ENCODE assay signal across 11 cellular contexts in genomic region chr12:65695077-65695865, GRCh38.
DNase-seq lines count a peak whose midpoint lies in the region; ATAC-seq and TF ChIP-seq lines count a peak whose summit lies in the region.
"Had no signal": no experiment of that assay in that cellular context is flagged by ENCODE, and none has a peak within 500 bp of the region (broad histone marks: within the 10 kb centered on the region; RNA-seq: fewer than 3 reads in every experiment).

No MANE protein-coding gene starts in this region.

- CTCF ChIA-PET in MCF 10A (lab: Yijun Ruan, JAX), result interaction anchor here (0.6 to 1.1 kb wide), 2 partner anchors 17 to 493 kb away, joined by 3 read pairs; no protein-coding TSS in a partner anchor
- CTCF ChIA-PET in Caco-2 (lab: Charles Lee), result no interaction called here

- H3K4me3 ChIP-seq in lung (no peak overlapping the region), Caco-2 (ENCODE audit: low read depth, low read length) (no peak overlapping the region)

- no peaks in the 10 kb centered on the region for H3K36me3 Mint-ChIP-seq in MCF 10A (ENCODE audit: insufficient read depth, unreplicated experiment)
- no peaks in the 10 kb centered on the region for H3K36me3 Mint-ChIP-seq in Caco-2 (ENCODE audit: insufficient read depth, unreplicated experiment)
- H3K36me3 Mint-ChIP-seq: memory B cell had no signal

- no peak overlapping the region for H3K27ac ChIP-seq in lung (ENCODE audit: low read depth in 1 of 2, low read length in 1 of 2)

- ATAC-seq in lung (ENCODE audit: insufficient read depth, low FRiP score) (peak; percentile 78), HG03571 (IDR thresholded peaks at IDR 0.05; ENCODE audit: unreplicated experiment) (no peak), GM18867 (IDR thresholded peaks at IDR 0.05; ENCODE audit: unreplicated experiment) (no peak), HG02840 (IDR thresholded peaks at IDR 0.05; ENCODE audit: low FRiP score, unreplicated experiment) (no peak)

- H3K27ac Mint-ChIP-seq in MCF 10A (ENCODE audit: low read depth, unreplicated experiment), result peak overlapping the region; percentile 70
- H3K27ac Mint-ChIP-seq in Caco-2 (ENCODE audit: unreplicated experiment), result no peak overlapping the region
- H3K27ac Mint-ChIP-seq: memory B cell had no signal

- POLR2A ChIA-PET in MCF 10A (lab: Yijun Ruan, JAX) (interaction anchor here (0.8 to 1.2 kb wide), 4 partner anchors 61 to 95 kb away, joined by 3 to 4 read pairs (median 4); no protein-coding TSS in a partner anchor), Caco-2 (lab: Charles Lee) (no interaction called here)

- no peak for TF ChIP-seq CTCF in MCF 10A (IDR thresholded peaks at IDR 0.05; ENCODE audit: unreplicated experiment)
- TF ChIP-seq CTCF in lung (IDR thresholded peaks at IDR 0.05; ENCODE audit: control extremely low read depth, extremely low read depth), result no peak
- no peak for TF ChIP-seq CTCF in Caco-2 (IDR thresholded peaks at IDR 0.05; ENCODE audit: insufficient read depth in 1 of 2, low read depth in 1 of 2, low read length in 1 of 2, severe bottlenecking in 1 of 2, unreplicated experiment in 1 of 2)

- H3K4me1 ChIP-seq in lung (ENCODE audit: control insufficient read depth in 2 of 2, insufficient read depth in 2 of 2, low read length in 2 of 2) (peaks cover 0 to 4% of the 10 kb centered on the region in 2 donors), Caco-2 (no peaks in the 10 kb centered on the region)

- DNase-seq in AG08395 (ENCODE audit: low spot score) (peak; percentile 73), HuH-7 (ENCODE audit: low spot score) (peak; percentile 18), MCF 10A (ENCODE audit: unreplicated experiment) (peak; percentile 96), lung (ENCODE audit: low spot score) (peak; percentile 74), Caco-2 (no peak)
- DNase-seq: DND-41, NCI-H526 had no signal

- peak overlapping the region; percentile 34 for H3K4me3 Mint-ChIP-seq in MCF 10A (ENCODE audit: unreplicated experiment)
- no peak overlapping the region for H3K4me3 Mint-ChIP-seq in Caco-2 (ENCODE audit: unreplicated experiment)
- H3K4me3 Mint-ChIP-seq: memory B cell had no signal

- WGBS in lung, 2 donors, result 40 to 61% methylated on average over 4 of the region's 4 CpGs

- H3K9me3 ChIP-seq in lung (ENCODE audit: control insufficient read depth in 2 of 2, insufficient read depth in 1 of 2, low read length in 1 of 2) (no peaks in the 10 kb centered on the region), Caco-2 (no peaks in the 10 kb centered on the region)

- H3K4me1 Mint-ChIP-seq in MCF 10A (ENCODE audit: insufficient read depth, unreplicated experiment), result peaks cover 37% of the 10 kb centered on the region
- H3K4me1 Mint-ChIP-seq in Caco-2 (ENCODE audit: low read depth, unreplicated experiment), result no peaks in the 10 kb centered on the region
- H3K4me1 Mint-ChIP-seq: memory B cell had no signal

- H3K9me3 Mint-ChIP-seq in MCF 10A (ENCODE audit: unreplicated experiment) (no peaks in the 10 kb centered on the region), Caco-2 (ENCODE audit: unreplicated experiment) (no peaks in the 10 kb centered on the region)
- H3K9me3 Mint-ChIP-seq: memory B cell had no signal

- intact Hi-C loops in MCF 10A (cut with micrococcal nuclease), result loop anchor here (2.0 to 5.0 kb wide), 2 partner anchors 92 to 383 kb away; no protein-coding TSS in a partner anchor
- intact Hi-C loops in Caco-2 (cut with micrococcal nuclease; ENCODE audit: unreplicated experiment), result loop anchor here (10.0 kb wide), 1 partner anchor 180 kb away; no protein-coding TSS in a partner anchor

- no peaks in the 10 kb centered on the region for H3K27me3 Mint-ChIP-seq in MCF 10A (ENCODE audit: insufficient read depth, unreplicated experiment)
- no peaks in the 10 kb centered on the region for H3K27me3 Mint-ChIP-seq in Caco-2 (ENCODE audit: insufficient read depth, unreplicated experiment)
- H3K27me3 Mint-ChIP-seq: memory B cell had no signal

- BruUV-seq in MCF 10A (replicated peaks; lab: Mats Ljungman, UMichigan), result no TSS peak
- no TSS peak for BruUV-seq in Caco-2 (replicated peaks; lab: Mats Ljungman, UMichigan)

- H3K27me3 ChIP-seq in lung (ENCODE audit: control insufficient read depth, insufficient read depth), result no peaks in the 10 kb centered on the region
- no peaks in the 10 kb centered on the region for H3K27me3 ChIP-seq in Caco-2 (replicated peaks; ENCODE audit: control insufficient read depth, insufficient read depth, low read length)

- H3K36me3 ChIP-seq in lung (ENCODE audit: control insufficient read depth in 2 of 2, insufficient read depth in 2 of 2, low read length in 2 of 2), result no peaks in the 10 kb centered on the region
- H3K36me3 ChIP-seq in Caco-2 (ENCODE audit: control insufficient read depth, insufficient read depth, low read length), result no peaks in the 10 kb centered on the region

Comparison
In these comparisons a context has a peak if more than half of its experiments do, and no peak if none do; other contexts are left out.
1. DNase-seq: peak in AG08395 (single experiment), HuH-7 (single experiment), MCF 10A (single experiment) and lung (single experiment); none in Caco-2 (0 of 2).